ENCODE assay signal across 9 cellular contexts in genomic region chr3:46860381-46861292, GRCh38. TPM values are rescaled to one million over a fixed set of nuclear protein-coding genes. Genes with fewer than 3 reads are reported as not detected.
DNase-seq lines count a peak whose midpoint lies in the region; ATAC-seq and TF ChIP-seq lines count a peak whose summit lies in the region.
"Had no signal": no experiment of that assay in that cellular context is flagged by ENCODE, and none has a peak within 500 bp of the region (broad histone marks: within the 10 kb centered on the region; RNA-seq: fewer than 3 reads in every experiment).

No MANE protein-coding gene starts in this region.

- H3K36me3 ChIP-seq in OCI-LY1 (ENCODE audit: insufficient read depth, low read length): no peaks in the 10 kb centered on the region
- no peaks in the 10 kb centered on the region for H3K36me3 ChIP-seq in gastrocnemius medialis

- H3K4me1 ChIP-seq in OCI-LY1 (ENCODE audit: insufficient read depth, low read length, severe bottlenecking) (no peaks in the 10 kb centered on the region), gastrocnemius medialis (peaks cover 28 to 45% of the 10 kb centered on the region in 2 donors)

- H3K4me3 ChIP-seq in OCI-LY1 (ENCODE audit: low read depth, low read length, poor library complexity, severe bottlenecking) (no peak overlapping the region), epithelial cell of proximal tubule (ENCODE audit: low read depth, low read length) (no peak overlapping the region), gastrocnemius medialis (no peak overlapping the region)

- no peaks in the 10 kb centered on the region for H3K9me3 ChIP-seq in OCI-LY1 (ENCODE audit: low read length)
- no peaks in the 10 kb centered on the region for H3K9me3 ChIP-seq in gastrocnemius medialis

- TF ChIP-seq CTCF in OCI-LY1 (IDR thresholded peaks at IDR 0.05; ENCODE audit: low read length) (peak; percentile 50; the same call in 1 of the 2 replicates), epithelial cell of proximal tubule (conservative IDR thresholded peaks at IDR 0.05; ENCODE audit: low read depth, low read length) (peak; percentile 64), gastrocnemius medialis (IDR thresholded peaks at IDR 0.05 in 4 of 5, conservative IDR thresholded peaks at IDR 0.05 in 1 of 5) (peak; percentile 25 to 79 (median 47))

- intact Hi-C loops in gastrocnemius medialis (cut with DNase I; ENCODE audit: low total_unique reads): loop anchor here (10.0 kb wide), 1 partner anchor 296 kb away; the partner anchor contains the start of gene LRRC2

- in situ Hi-C loops in gastrocnemius medialis (cut with MboI; ENCODE audit: low sequenced_read_pairs in 4 of 4): no loop called here

- H3K27me3 ChIP-seq in OCI-LY1 (ENCODE audit: insufficient read depth, low read length) (no peaks in the 10 kb centered on the region), gastrocnemius medialis (no peaks in the 10 kb centered on the region)

- no peaks in the 10 kb centered on the region for H3F3A ChIP-seq in OCI-LY1 (ENCODE audit: insufficient read depth, low read length)

- no peak overlapping the region for H3K27ac ChIP-seq in OCI-LY1 (ENCODE audit: low read depth, low read length, poor library complexity, severe bottlenecking)
- peak overlapping the region; percentile 68 to 89 (median 72) for H3K27ac ChIP-seq in gastrocnemius medialis

- H3K9ac ChIP-seq in OCI-LY1 (ENCODE audit: low read length): no peak overlapping the region

- H3K4me2 ChIP-seq in OCI-LY1 (ENCODE audit: low read length): no peak overlapping the region

- no peaks in the 10 kb centered on the region for H4K20me1 ChIP-seq in OCI-LY1 (ENCODE audit: insufficient read depth, low read length)

- ATAC-seq in gastrocnemius medialis: peak; percentile 24 to 62
- ATAC-seq in GM18505 (IDR thresholded peaks at IDR 0.05; ENCODE audit: unreplicated experiment): no peak

- H3K9me2 ChIP-seq in OCI-LY1 (ENCODE audit: low read depth, low read length): no peaks in the 10 kb centered on the region

- TF ChIP-seq POLR2A in gastrocnemius medialis (IDR thresholded peaks at IDR 0.05) (no peak), GM18505 (IDR thresholded peaks at IDR 0.05; ENCODE audit: borderline replicate concordance, extremely low read depth, insufficient read depth, insufficient read length) (no peak)

- no peak overlapping the region for H2AFZ ChIP-seq in OCI-LY1 (ENCODE audit: low read length)

- H3K79me2 ChIP-seq in OCI-LY1 (ENCODE audit: insufficient read depth, low read length): no peaks in the 10 kb centered on the region

- DNase-seq in NCI-H82 (lab: John Stamatoyannopoulos, UW) (peak; percentile 57), NCI-H82 treated with DMSO at 0.1 percent for 48 hours (lab: John Stamatoyannopoulos, UW; ENCODE audit: unreplicated experiment) (no peak), epithelial cell of proximal tubule (ENCODE audit: low read depth) (no peak), gastrocnemius medialis (peak; percentile 12 to 66), DMS79 (lab: John Stamatoyannopoulos, UW) (no peak), OCI-M2 (lab: John Stamatoyannopoulos, UW; ENCODE audit: unreplicated experiment) (no peak)

RNA-seq across cellular contexts. Expression of gene MYL3, which starts 2.6 kb away (rescaled TPM):
- total RNA-seq in epithelial cell of proximal tubule: 4.2 TPM in 1 of 2 replicates, not detected in the other
- 100 to 1,000 TPM in 2 of 4 donors, 10 to 100 TPM in 2; 42.5 to 544 (median 281) TPM for total RNA-seq in gastrocnemius medialis
- total RNA-seq: NCI-H460 had no signal

RNA-seq across cellular contexts. Expression of gene PTH1R, which starts 16.9 kb away (rescaled TPM):
- total RNA-seq in epithelial cell of proximal tubule (1.2 and 11.5 TPM in 2 replicates), gastrocnemius medialis (1 to 10 TPM; 2.3 to 7.9 (median 7.3) TPM)

Comparison
In these comparisons a context has a peak if more than half of its experiments do, and no peak if none do; other contexts are left out.
1. DNase-seq: peak in NCI-H82 (single experiment) and gastrocnemius medialis (2 of 2); none in NCI-H82 treated with DMSO at 0.1 percent for 48 hours (single experiment), epithelial cell of proximal tubule (single experiment), DMS79 (single experiment) and OCI-M2 (single experiment).
2. Peak in every context shown above with its lines, with median percentiles within 50 percentile points of each other: CTCF ChIP-seq.